ENCODE assay signal across 20 cellular contexts in the genomic region with DNA sequence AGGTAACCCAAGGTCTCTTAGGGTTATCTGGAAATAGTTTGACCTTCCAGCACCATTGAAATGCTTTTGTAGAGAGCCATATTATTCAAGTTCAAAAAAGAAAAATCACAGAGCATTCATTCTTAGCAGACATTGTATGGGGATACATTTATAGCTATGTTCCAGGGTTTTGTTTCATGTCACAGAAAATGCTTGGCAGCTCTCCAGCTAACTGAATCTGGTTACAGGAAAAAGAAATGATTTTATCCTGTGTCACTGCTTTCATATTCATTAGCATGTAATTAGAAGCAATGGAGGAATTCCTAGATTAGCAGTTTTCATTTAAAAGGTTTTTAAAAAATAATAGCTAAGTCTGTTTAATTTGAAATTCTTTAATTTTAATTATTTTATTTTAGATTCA.
A peak's percentile ranks its signal among the peaks of the same experiment; 100 is the strongest.
DNase-seq lines count a peak whose midpoint lies in the region; ATAC-seq, FAIRE-seq and TF ChIP-seq lines count a peak whose summit lies in the region.
"Had no signal": no experiment of that assay in that cellular context is flagged by ENCODE, and none has a peak within 500 bp of the region (broad histone marks: within the 10 kb centered on the region; RNA-seq: fewer than 3 reads in every experiment).

No MANE protein-coding gene starts in this region.

- DNase-seq in NCI-H2196 (lab: John Stamatoyannopoulos, UW; ENCODE audit: unreplicated experiment) (peak; percentile 36), NCI-H2196 treated with DMSO at 0.1 percent for 48 hours (lab: John Stamatoyannopoulos, UW; ENCODE audit: unreplicated experiment) (no peak), NCI-H2029 treated with DMSO at 0.1 percent for 48 hours (lab: John Stamatoyannopoulos, UW) (peak; percentile 69), astrocyte of the spinal cord (ENCODE audit: low read depth, low spot score) (peak; percentile 12), NCI-H82 (lab: John Stamatoyannopoulos, UW) (no peak)
- DNase-seq in effector CD4-positive, alpha-beta T cell = no peak
- DNase-seq: activated effector memory CD4-positive, alpha-beta T cell treated with Interleukin-2 at 50 U/mL for 16 hours; DMS53; left cardiac atrium; mucosa of descending colon; NCI-H187; NCI-H774; Peyer's patch; spleen; T1000; testis had no signal

- no peak for ATAC-seq in HG02885 (IDR thresholded peaks at IDR 0.05; ENCODE audit: poor library complexity, unreplicated experiment)
- ATAC-seq: A549, left cardiac atrium, mucosa of descending colon had no signal

- peak; percentile 41 for FAIRE-seq in islet of Langerhans (lab: Jason Lieb, UNC)
- FAIRE-seq: A549 had no signal

- no peak for TF ChIP-seq CTCF in astrocyte of the spinal cord (IDR thresholded peaks at IDR 0.05; ENCODE audit: low read depth, low read length)

- H3K4me3 ChIP-seq in astrocyte of the spinal cord (ENCODE audit: low read depth, low read length) = no peak overlapping the region
- H3K4me3 ChIP-seq: A549, mucosa of descending colon, neural progenitor cell, Peyer's patch, spleen, testis had no signal

- in situ Hi-C loops in astrocyte of the spinal cord (cut with HindIII; ENCODE audit: low sequenced_read_pairs) = no loop called here

Comparison
In these comparisons a context has a peak if more than half of its experiments do, and no peak if none do; other contexts are left out.
1. DNase-seq: peak in NCI-H2196 (single experiment), NCI-H2029 treated with DMSO at 0.1 percent for 48 hours (single experiment) and astrocyte of the spinal cord (single experiment); none in NCI-H2196 treated with DMSO at 0.1 percent for 48 hours (single experiment), NCI-H82 (single experiment) and effector CD4-positive, alpha-beta T cell (single experiment).